ENCODE assay signal across 19 cellular contexts in the genomic region with DNA sequence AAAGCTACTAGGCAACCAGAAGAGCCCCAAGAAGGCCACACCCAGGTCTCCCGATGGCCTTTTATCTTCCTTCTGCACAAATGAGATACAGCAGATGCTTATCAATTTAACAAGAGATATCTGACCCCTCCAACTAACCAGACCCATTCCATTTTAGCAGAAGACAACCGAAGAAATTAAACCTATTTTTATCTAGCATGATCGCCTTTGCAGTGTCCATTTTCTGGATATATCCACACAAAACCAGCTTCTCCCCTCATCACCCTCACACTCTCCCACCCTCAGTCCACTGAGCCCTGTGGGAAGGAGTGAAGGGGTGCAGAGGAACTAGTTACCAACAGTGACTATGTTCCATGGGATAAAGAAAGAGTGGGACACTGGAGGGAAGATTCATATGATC.
"Had no signal": no experiment of that assay in that cellular context is flagged by ENCODE, and none has a peak within 500 bp of the region (broad histone marks: within the 10 kb centered on the region; RNA-seq: fewer than 3 reads in every experiment).

No MANE protein-coding gene starts in this region.

- DNase-seq: IMR-90; Kasumi-1; MM.1S; NCI-H1092 treated with DMSO at 0.1 percent for 48 hours; NCI-H1436; NCI-H1694; NCI-H187 treated with DMSO at 0.1 percent for 48 hours; NCI-H2029 treated with DMSO at 0.1 percent for 48 hours; NCI-H2171 treated with DMSO at 0.1 percent for 48 hours; NCI-H345; NCI-H446 treated with DMSO at 0.1 percent for 48 hours; NCI-H510A treated with DMSO at 0.1 percent for 48 hours; NCI-H526; NCI-H748 treated with DMSO at 0.1 percent for 48 hours; NK-92 treated with Interleukin-12 subunit alpha and Interleukin-12 subunit beta, amount 100 ng/mL, for 24 hours; PC-9; Peyer's patch; SHP77 treated with DMSO at 0.1 percent for 48 hours; SJCRH30 had no signal
